Comparison of ENCODE assay signal across 30 cellular contexts in genomic region chr10:125106586-125106985, GRCh38.
"Had no signal": no experiment of that assay in that cellular context is flagged by ENCODE, and none has a peak within 500 bp of the region (broad histone marks: within the 10 kb centered on the region; RNA-seq: fewer than 3 reads in every experiment).

No MANE protein-coding gene starts in this region.

- H3K9me3 Mint-ChIP-seq: activated CD4-positive, alpha-beta T cell treated with anti-CD3 and anti-CD28 coated beads, Interleukin-2, amount 10 ng/mL, durations not matched to agents 24 days and 14 days had no signal

- H3K27me3 Mint-ChIP-seq: activated CD4-positive, alpha-beta T cell treated with anti-CD3 and anti-CD28 coated beads, Interleukin-2, amount 10 ng/mL, durations not matched to agents 24 days and 14 days; activated CD8-positive, alpha-beta T cell treated with anti-CD3 and anti-CD28 coated beads for 36 hours; activated T-helper 17 cell treated with anti-CD3 and anti-CD28 coated beads, Interleukin-2, amount 50 U/mL, for 72 hours had no signal

- H3K27ac Mint-ChIP-seq: activated CD4-positive, alpha-beta T cell treated with anti-CD3 and anti-CD28 coated beads, Interleukin-2, amount 10 ng/mL, durations not matched to agents 24 days and 14 days; activated CD8-positive, alpha-beta T cell treated with anti-CD3 and anti-CD28 coated beads for 36 hours; activated naive CD4-positive, alpha-beta T cell treated with anti-CD3 and anti-CD28 coated beads for 36 hours; activated naive CD4-positive, alpha-beta T cell treated with anti-CD3 and anti-CD28 coated beads, Interleukin-2, amount 50 U/mL, for 72 hours; activated T-cell treated with anti-CD3 and anti-CD28 coated beads, Interleukin-2, amount 50 U/mL, for 72 hours; activated T-helper 17 cell treated with anti-CD3 and anti-CD28 coated beads, Interleukin-2, amount 50 U/mL, for 72 hours had no signal

- H3K36me3 Mint-ChIP-seq: activated naive CD4-positive, alpha-beta T cell treated with anti-CD3 and anti-CD28 coated beads, Interleukin-2, amount 50 U/mL, for 72 hours had no signal

- ATAC-seq: activated CD8-positive, alpha-beta T cell treated with anti-CD3 and anti-CD28 coated beads for 36 hours; activated naive CD4-positive, alpha-beta T cell treated with anti-CD3 and anti-CD28 coated beads, Interleukin-2, amount 50 U/mL, for 72 hours; activated T-cell treated with anti-CD3 and anti-CD28 coated beads, Interleukin-2, amount 50 U/mL, for 72 hours; activated T-helper 17 cell treated with anti-CD3 and anti-CD28 coated beads, Interleukin-2, amount 50 U/mL, for 72 hours; body of pancreas; PC-3 had no signal

- DNase-seq: activated CD4-positive, alpha-beta T cell treated with anti-CD3 and anti-CD28 coated beads, Interleukin-2, amount 10 ng/mL, durations not matched to agents 24 days and 14 days; activated CD4-positive, alpha-beta T cell treated with anti-CD3 and anti-CD28 coated beads, Interleukin-2, amount 50 U/mL, for 4 hours; activated CD8-positive, alpha-beta T cell treated with anti-CD3 and anti-CD28 coated beads for 36 hours; activated gamma-delta T cell treated with Interleukin-2 at 50 U/mL for 16 hours; activated naive CD4-positive, alpha-beta T cell treated with anti-CD3 and anti-CD28 coated beads for 36 hours; activated T-cell treated with anti-CD3 and anti-CD28 coated beads, Interleukin-2, amount 50 U/mL, for 1 hour; activated T-cell treated with anti-CD3 and anti-CD28 coated beads, Interleukin-2, amount 50 U/mL, for 72 hours; adrenal gland; NCI-H1092 treated with DMSO at 0.1 percent for 48 hours; NCI-H1417; NCI-H146; NCI-H187; NCI-H2029 treated with DMSO at 0.1 percent for 48 hours; NCI-H2107; NCI-H2171; NCI-H510A; NCI-H526; NCI-H748 treated with DMSO at 0.1 percent for 48 hours; NK-92 treated with Interleukin-12 subunit alpha and Interleukin-12 subunit beta, amount 100 ng/mL, for 24 hours; PC-3; RPMI8226; SHP77 treated with DMSO at 0.1 percent for 48 hours; SW 1271; T-helper 1 cell; T-helper 2 cell; T-helper 9 cell; WERI-Rb-1 had no signal

- H3K4me3 Mint-ChIP-seq: activated CD4-positive, alpha-beta T cell treated with anti-CD3 and anti-CD28 coated beads, Interleukin-2, amount 10 ng/mL, durations not matched to agents 24 days and 14 days; activated CD8-positive, alpha-beta T cell treated with anti-CD3 and anti-CD28 coated beads for 36 hours; activated naive CD4-positive, alpha-beta T cell treated with anti-CD3 and anti-CD28 coated beads for 36 hours; activated T-cell treated with anti-CD3 and anti-CD28 coated beads, Interleukin-2, amount 50 U/mL, for 72 hours; activated T-helper 17 cell treated with anti-CD3 and anti-CD28 coated beads, Interleukin-2, amount 50 U/mL, for 72 hours had no signal

- H3K4me1 Mint-ChIP-seq: activated CD4-positive, alpha-beta T cell treated with anti-CD3 and anti-CD28 coated beads, Interleukin-2, amount 10 ng/mL, durations not matched to agents 24 days and 14 days; activated T-helper 17 cell treated with anti-CD3 and anti-CD28 coated beads, Interleukin-2, amount 50 U/mL, for 72 hours had no signal
